ENCODE assay signal across 25 cellular contexts in the genomic region with DNA sequence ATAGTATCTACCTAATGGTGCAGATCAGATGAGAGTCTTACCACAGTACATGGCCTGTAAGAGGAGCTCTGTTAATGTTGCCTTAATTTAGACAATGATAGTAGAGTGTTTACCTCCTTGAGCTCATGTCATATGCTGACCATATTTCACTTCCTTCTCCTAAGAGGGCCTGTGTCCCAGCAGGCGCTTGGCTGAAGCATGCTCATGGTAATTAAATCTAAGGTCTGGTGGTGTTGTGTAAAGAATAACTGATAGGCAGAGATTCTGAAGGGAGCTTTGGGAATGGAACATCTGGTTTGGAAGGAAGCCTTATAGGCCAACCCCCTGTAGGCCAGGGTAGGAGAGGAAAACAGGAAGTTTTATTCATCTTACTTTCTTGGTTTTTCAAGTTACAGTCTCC.
DNase-seq lines count a peak whose midpoint lies in the region; ATAC-seq and TF ChIP-seq lines count a peak whose summit lies in the region.
"Had no signal": no experiment of that assay in that cellular context is flagged by ENCODE, and none has a peak within 500 bp of the region (broad histone marks: within the 10 kb centered on the region; RNA-seq: fewer than 3 reads in every experiment).

No MANE protein-coding gene starts in this region.

- no peaks in the 10 kb centered on the region for H3K9me3 ChIP-seq in right atrium auricular region
- no peaks in the 10 kb centered on the region for H3K9me3 ChIP-seq in right cardiac atrium (ENCODE audit: control insufficient read depth, low read length)
- H3K9me3 ChIP-seq in aorta (ENCODE audit: control insufficient read depth, low read length) = no peaks in the 10 kb centered on the region
- H3K9me3 ChIP-seq in sigmoid colon = no peaks in the 10 kb centered on the region
- H3K9me3 ChIP-seq in MM.1S (replicated peaks; ENCODE audit: insufficient read depth, low read length) = no peaks in the 10 kb centered on the region; the same call in 1 of the 2 replicates
- H3K9me3 ChIP-seq: suprapubic skin, vagina had no signal

- WGBS in right cardiac atrium = 51% methylated on average over 1 of the region's 1 CpG
- WGBS in aorta, 2 donors = 78 to 79% methylated on average over 1 of the region's 1 CpG
- 80 to 82% methylated on average over 1 of the region's 1 CpG for WGBS in sigmoid colon, 2 donors

- H3K27ac ChIP-seq in right atrium auricular region = no peak overlapping the region
- H3K27ac ChIP-seq in right cardiac atrium (ENCODE audit: low read length) = no peak overlapping the region
- no peak overlapping the region for H3K27ac ChIP-seq in aorta (ENCODE audit: low read depth in 1 of 2, low read length in 2 of 2)
- no peak overlapping the region for H3K27ac ChIP-seq in sigmoid colon
- no peak overlapping the region for H3K27ac ChIP-seq in MM.1S (ENCODE audit: low read length)
- H3K27ac ChIP-seq: brain microvascular endothelial cell, C4-2B, suprapubic skin, vagina had no signal

- no peak overlapping the region for H3K9ac ChIP-seq in MM.1S (ENCODE audit: low read length)

- H3K4me1 ChIP-seq in right atrium auricular region (peaks cover 0 to 6% of the 10 kb centered on the region in 2 donors), right cardiac atrium (ENCODE audit: control insufficient read depth, insufficient read depth, low read length) (no peaks in the 10 kb centered on the region), aorta (ENCODE audit: control insufficient read depth in 1 of 2, insufficient read depth in 2 of 2, low read length in 2 of 2) (no peaks in the 10 kb centered on the region), sigmoid colon (no peaks in the 10 kb centered on the region), MM.1S (ENCODE audit: low read length) (no peaks in the 10 kb centered on the region)
- H3K4me1 ChIP-seq: suprapubic skin, vagina had no signal

- no peak for TF ChIP-seq POLR2A in sigmoid colon (IDR thresholded peaks at IDR 0.05)

- H3K4me2 ChIP-seq in MM.1S (ENCODE audit: low read depth, low read length) = no peak overlapping the region

- H3K4me3 ChIP-seq in right atrium auricular region (no peak overlapping the region), right cardiac atrium (ENCODE audit: low read length) (no peak overlapping the region), aorta (ENCODE audit: low read length in 2 of 2) (no peak overlapping the region), sigmoid colon (no peak overlapping the region), MM.1S (ENCODE audit: low read length) (no peak overlapping the region)
- H3K4me3 ChIP-seq: K562, suprapubic skin, vagina had no signal

- no peaks in the 10 kb centered on the region for H3K79me2 ChIP-seq in MM.1S (ENCODE audit: low read length)

- H3F3A ChIP-seq in MM.1S (ENCODE audit: insufficient read depth, low read length) = no peaks in the 10 kb centered on the region

- DNase-seq in Right ventricle myocardium inferior (ENCODE audit: missing footprints) (no peak), right atrium auricular region (ENCODE audit: low spot score) (no peak), SK-N-DZ (ENCODE audit: low spot score) (peak; percentile 28), right cardiac atrium (peak in 2 of 3 donors; percentile 43 to 45), aorta (no peak), sigmoid colon (no peak), GF-D8 (lab: John Stamatoyannopoulos, UW) (no peak), MM.1S (no peak)
- DNase-seq: activated CD8-positive, alpha-beta T cell treated with anti-CD3 and anti-CD28 coated beads for 36 hours; activated gamma-delta T cell; activated naive CD8-positive, alpha-beta T cell treated with anti-CD3 and anti-CD28 coated beads, Interleukin-2, amount 50 U/mL, for 24 hours; activated T-cell treated with anti-CD3 and anti-CD28 coated beads for 4 hours; brain microvascular endothelial cell; Calu3; GDM1; mesendoderm; naive B cell; NCI-H2081; NCI-H526 had no signal

- ATAC-seq in Right ventricle myocardium inferior = peak; percentile 91
- ATAC-seq in right cardiac atrium = peak in 1 of 2 donors; percentile 76
- peak; percentile 38 for ATAC-seq in aorta (ENCODE audit: low FRiP score)
- ATAC-seq: activated CD8-positive, alpha-beta T cell treated with anti-CD3 and anti-CD28 coated beads for 36 hours; activated naive CD8-positive, alpha-beta T cell treated with anti-CD3 and anti-CD28 coated beads, Interleukin-2, amount 50 U/mL, for 24 hours; HCT116; K562; stimulated activated effector memory CD8-positive, alpha-beta T cell treated with anti-CD3 and anti-CD28 coated beads, Interleukin-12 subunit alpha, Interleukin-12 subunit beta, amount 100 ng/mL, for 72 hours had no signal

- intact Hi-C loops in Right ventricle myocardium inferior (cut with DNase I) (loop anchor here (10.0 kb wide), 1 partner anchor 94 kb away; no protein-coding TSS in a partner anchor), right cardiac atrium (cut with DNase I) (no loop called here), aorta (cut with DNase I) (no loop called here), sigmoid colon (cut with DNase I) (no loop called here)

- no peaks in the 10 kb centered on the region for H3K9me2 ChIP-seq in MM.1S (replicated peaks; ENCODE audit: insufficient read depth, low read length)

- no peak overlapping the region for H2AFZ ChIP-seq in MM.1S (ENCODE audit: low read length)

- no peaks in the 10 kb centered on the region for H4K20me1 ChIP-seq in MM.1S (ENCODE audit: insufficient read depth, low read length)

- H3K36me3 ChIP-seq in right atrium auricular region = no peaks in the 10 kb centered on the region
- no peaks in the 10 kb centered on the region for H3K36me3 ChIP-seq in aorta (ENCODE audit: control insufficient read depth in 1 of 2, insufficient read depth in 2 of 2, low read length in 1 of 2)
- no peaks in the 10 kb centered on the region for H3K36me3 ChIP-seq in sigmoid colon
- no peaks in the 10 kb centered on the region for H3K36me3 ChIP-seq in MM.1S (replicated peaks; ENCODE audit: insufficient read depth, low read length)
- H3K36me3 ChIP-seq: brain microvascular endothelial cell, suprapubic skin, vagina had no signal

- TF ChIP-seq EP300 in sigmoid colon (IDR thresholded peaks at IDR 0.05) = no peak

- no peaks in the 10 kb centered on the region for H3K27me3 ChIP-seq in right atrium auricular region
- H3K27me3 ChIP-seq in right cardiac atrium (ENCODE audit: control insufficient read depth, insufficient read depth) = no peaks in the 10 kb centered on the region
- no peaks in the 10 kb centered on the region for H3K27me3 ChIP-seq in aorta (ENCODE audit: control insufficient read depth in 1 of 2, insufficient read depth in 2 of 2, low read length in 1 of 2)
- no peaks in the 10 kb centered on the region for H3K27me3 ChIP-seq in sigmoid colon
- no peaks in the 10 kb centered on the region for H3K27me3 ChIP-seq in MM.1S (replicated peaks; ENCODE audit: insufficient read depth, low read length)
- H3K27me3 ChIP-seq: brain microvascular endothelial cell, suprapubic skin, vagina had no signal

- no peak for TF ChIP-seq CTCF in right atrium auricular region (IDR thresholded peaks at IDR 0.05)
- TF ChIP-seq CTCF in sigmoid colon (IDR thresholded peaks at IDR 0.05) = no peak
- TF ChIP-seq CTCF in MM.1S (IDR thresholded peaks at IDR 0.05; ENCODE audit: low read length) = no peak

Comparison
In these comparisons a context has a peak if more than half of its experiments do, and no peak if none do; other contexts are left out.
1. DNase-seq: peak in SK-N-DZ (single experiment) and right cardiac atrium (2 of 3); none in Right ventricle myocardium inferior (single experiment), right atrium auricular region (single experiment), aorta (0 of 2), sigmoid colon (single experiment), GF-D8 (single experiment) and MM.1S (single experiment).